Comparison of ENCODE assay signal across 12 cellular contexts in genomic region chr3:66463734-66464511, GRCh38. TPM values are rescaled to one million over a fixed set of nuclear protein-coding genes. Genes with fewer than 3 reads are reported as not detected.
DNase-seq lines count a peak whose midpoint lies in the region; ATAC-seq and TF ChIP-seq lines count a peak whose summit lies in the region.
"Had no signal": no experiment of that assay in that cellular context is flagged by ENCODE, and none has a peak within 500 bp of the region (broad histone marks: within the 10 kb centered on the region; RNA-seq: fewer than 3 reads in every experiment).

No MANE protein-coding gene starts in this region.

- no peak overlapping the region for H3K4me3 ChIP-seq in CD4-positive, alpha-beta memory T cell (ENCODE audit: low read length in 2 of 2)
- H3K4me3 ChIP-seq in esophagus squamous epithelium = no peak overlapping the region
- H3K4me3 ChIP-seq in prostate gland = no peak overlapping the region
- H3K4me3 ChIP-seq: spleen, suprapubic skin had no signal

- intact Hi-C loops in CD4-positive, alpha-beta memory T cell (cut with micrococcal nuclease) = loop anchor here (5.0 kb wide), 1 partner anchor 33 kb away; no protein-coding TSS in a partner anchor
- intact Hi-C loops in esophagus squamous epithelium (cut with DNase I) (no loop called here), prostate gland (cut with DNase I) (no loop called here)

- H3K36me3 Mint-ChIP-seq in CD4-positive, alpha-beta memory T cell = peaks cover 21 to 30% of the 10 kb centered on the region in 2 donors

- H3K9me3 ChIP-seq in CD4-positive, alpha-beta memory T cell (ENCODE audit: control insufficient read depth in 1 of 2, low read length in 2 of 2) = no peaks in the 10 kb centered on the region
- H3K9me3 ChIP-seq in esophagus squamous epithelium (no peaks in the 10 kb centered on the region), prostate gland (no peaks in the 10 kb centered on the region)
- H3K9me3 ChIP-seq: spleen, suprapubic skin had no signal

- DNase-seq in CD4-positive, alpha-beta memory T cell = no peak
- DNase-seq in HEK293T (ENCODE audit: extremely low spot score) (no peak), esophagus squamous epithelium (lab: John Stamatoyannopoulos, UW) (no peak), prostate gland (ENCODE audit: low spot score) (no peak), hepatic stellate cell (ENCODE audit: low spot score) (no peak), GM10248 (ENCODE audit: extremely low spot score) (no peak)
- DNase-seq: CD4-positive, alpha-beta T cell; NCI-H2081 treated with DMSO at 0.1 percent for 48 hours; SHP77; spleen had no signal

- no peak for TF ChIP-seq POLR2A in esophagus squamous epithelium (IDR thresholded peaks at IDR 0.05)
- no peak for TF ChIP-seq POLR2A in prostate gland (IDR thresholded peaks at IDR 0.05)

- H3K27ac ChIP-seq in CD4-positive, alpha-beta memory T cell (ENCODE audit: low read depth, low read length) = no peak overlapping the region
- H3K27ac ChIP-seq in esophagus squamous epithelium (peak overlapping the region in 3 of 4 donors; percentile 16 to 45 (median 32)), prostate gland (peak overlapping the region; percentile 44 to 53)
- H3K27ac ChIP-seq: suprapubic skin had no signal

- H3K36me3 ChIP-seq in CD4-positive, alpha-beta memory T cell (ENCODE audit: insufficient read depth, low read length) = no peaks in the 10 kb centered on the region
- H3K36me3 ChIP-seq in esophagus squamous epithelium (peaks cover 0 to 19% (median 0%) of the 10 kb centered on the region in 3 donors), prostate gland (no peaks in the 10 kb centered on the region)
- H3K36me3 ChIP-seq: spleen had no signal

- no peaks in the 10 kb centered on the region for H3K27me3 ChIP-seq in CD4-positive, alpha-beta memory T cell (ENCODE audit: insufficient read depth, low read length)
- H3K27me3 ChIP-seq in esophagus squamous epithelium (no peaks in the 10 kb centered on the region), prostate gland (replicated peaks; ENCODE audit: insufficient read depth) (no peaks in the 10 kb centered on the region)
- H3K27me3 ChIP-seq: spleen, suprapubic skin had no signal

- no peak for ATAC-seq in GM18511 (IDR thresholded peaks at IDR 0.05; ENCODE audit: unreplicated experiment)

- CTCF ChIA-PET in CD4-positive, alpha-beta memory T cell (lab: Charles Lee; ENCODE audit: partially characterized antibody) = interaction anchor here (1.1 kb wide), 1 partner anchor 25 kb away, joined by 4 read pairs; no protein-coding TSS in a partner anchor
- CTCF ChIA-PET in HEK293T (lab: Yijun Ruan, JAX) (interaction anchor here (0.8 kb wide), 1 partner anchor 21 kb away, joined by 3 read pairs; no protein-coding TSS in a partner anchor), GM10248 (lab: Yijun Ruan, JAX) (interaction anchor here (0.7 to 1.3 kb wide), 3 partner anchors 11 to 56 kb away, joined by 4 to 7 read pairs (median 4); no protein-coding TSS in a partner anchor)

- peaks cover 35 to 79% (median 52%) of the 10 kb centered on the region in 4 donors for H3K4me1 Mint-ChIP-seq in CD4-positive, alpha-beta memory T cell

- H3K27me3 Mint-ChIP-seq in CD4-positive, alpha-beta memory T cell = no peaks in the 10 kb centered on the region
- H3K27me3 Mint-ChIP-seq: CD4-positive, alpha-beta T cell had no signal

- H3K4me3 Mint-ChIP-seq in CD4-positive, alpha-beta memory T cell = no peak overlapping the region
- H3K4me3 Mint-ChIP-seq: CD4-positive, alpha-beta T cell had no signal

- TF ChIP-seq CTCF in esophagus squamous epithelium (IDR thresholded peaks at IDR 0.05) = no peak
- TF ChIP-seq CTCF in prostate gland (IDR thresholded peaks at IDR 0.05) = no peak
- no peak for TF ChIP-seq CTCF in GM10248 (IDR thresholded peaks at IDR 0.05; ENCODE audit: control extremely low read depth, extremely low read depth, low read depth, missing control alignments)

- peaks cover 23% of the 10 kb centered on the region for H3K4me1 ChIP-seq in CD4-positive, alpha-beta memory T cell (ENCODE audit: insufficient read depth, low read length)
- H3K4me1 ChIP-seq in esophagus squamous epithelium = peaks cover 10 to 54% (median 18%) of the 10 kb centered on the region in 3 donors
- no peaks in the 10 kb centered on the region for H3K4me1 ChIP-seq in prostate gland (replicated peaks)

- peaks cover 0 to 1% (median 0%) of the 10 kb centered on the region in 8 donors for H3K9me3 Mint-ChIP-seq in CD4-positive, alpha-beta memory T cell
- H3K9me3 Mint-ChIP-seq: CD4-positive, alpha-beta T cell had no signal

- H3K27ac Mint-ChIP-seq in CD4-positive, alpha-beta memory T cell = peak overlapping the region in 4 of 7 donors; percentile 15 to 84 (median 54)
- H3K27ac Mint-ChIP-seq: CD4-positive, alpha-beta T cell had no signal

- 30 to 46% methylated on average over 9 of the region's 9 CpGs for WGBS in esophagus squamous epithelium, 2 donors
- 51% methylated on average over 9 of the region's 9 CpGs for WGBS in prostate gland

- POLR2A ChIA-PET in CD4-positive, alpha-beta memory T cell (lab: Charles Lee; ENCODE audit: partially characterized antibody) = interaction anchor here (0.7 kb wide), 1 partner anchor 20 kb away, joined by 3 read pairs; no protein-coding TSS in a partner anchor
- POLR2A ChIA-PET in HEK293T (lab: Yijun Ruan, JAX) (no interaction called here), GM10248 (lab: Yijun Ruan, JAX) (no interaction called here)

TF ChIP-seq in HEK293T, 16 proteins besides CTCF, POLR2A, EP300 and RAD21:
- TF ChIP-seq PKNOX1 (IDR thresholded peaks at IDR 0.05) (peak; percentile 11; the same call in 1 of the 2 replicates), CTBP1 (IDR thresholded peaks at IDR 0.05; ENCODE audit: borderline replicate concordance) (no peak)
TF ChIP-seq in HEK293T: peak in this region for 1.

RNA-seq across cellular contexts. Expression of gene LRIG1, which starts 36.9 kb away (rescaled TPM):
- 10 to 100 TPM; 66.3 to 71.7 TPM for total RNA-seq in CD4-positive, alpha-beta memory T cell
- 10 to 100 TPM; 28.6 to 58.5 TPM for polyA plus RNA-seq in CD4-positive, alpha-beta memory T cell
- total RNA-seq in esophagus squamous epithelium (10 to 100 TPM in 3 of 4 donors, 1 to 10 TPM in 1; 7.5 to 30.5 (median 15.1) TPM), prostate gland (100 to 1,000 TPM; 119 to 186 TPM)
